ENCODE assay signal across 30 cellular contexts in genomic region chr10:95435548-95436279, GRCh38.
A peak's percentile ranks its signal among the peaks of the same experiment; 100 is the strongest.
DNase-seq lines count a peak whose midpoint lies in the region; ATAC-seq and TF ChIP-seq lines count a peak whose summit lies in the region.
"Had no signal": no experiment of that assay in that cellular context is flagged by ENCODE, and none has a peak within 500 bp of the region (broad histone marks: within the 10 kb centered on the region; RNA-seq: fewer than 3 reads in every experiment).

No MANE protein-coding gene starts in this region.

- no peak overlapping the region for H2BK5ac ChIP-seq in neuronal stem cell (ENCODE audit: low read length)

- H4K91ac ChIP-seq in neuronal stem cell (ENCODE audit: low read depth, low read length, poor library complexity) = no peak overlapping the region

- H3K9me3 ChIP-seq in right atrium auricular region (no peaks in the 10 kb centered on the region), neuronal stem cell (replicated peaks in 1 of 2; ENCODE audit: control insufficient read depth in 2 of 2, insufficient read depth in 1 of 2, low read depth in 1 of 2, low read length in 2 of 2) (no peaks in the 10 kb centered on the region), aorta (ENCODE audit: control insufficient read depth, low read length) (no peaks in the 10 kb centered on the region)
- H3K9me3 ChIP-seq: adrenal gland, pancreas, tibial nerve had no signal

- no peak overlapping the region for H2BK12ac ChIP-seq in neuronal stem cell (ENCODE audit: low read length)

- peak overlapping the region; percentile 3 for H4K8ac ChIP-seq in neuronal stem cell (ENCODE audit: low read depth, low read length)

- peak overlapping the region; percentile 18 for H3K23ac ChIP-seq in neuronal stem cell (ENCODE audit: low read depth, low read length, poor library complexity)

- no CpG with 5 or more reads among the region's 13 CpGs for WGBS in neuronal stem cell (ENCODE audit: extremely low coverage in 2 of 2, insufficient read length in 2 of 2, insufficient replicate concordance in 1 of 2), 2 donors
- WGBS in aorta, 2 donors = 66 to 73% methylated on average over 12 to 13 of the region's 13 CpGs

- H3K36me3 ChIP-seq in right atrium auricular region (peaks cover 77% of the 10 kb centered on the region), neuronal stem cell (replicated peaks in 1 of 2; ENCODE audit: control insufficient read depth in 2 of 2, insufficient read depth in 2 of 2, low read length in 2 of 2) (peaks cover 0 to 1% of the 10 kb centered on the region in 2 donors), aorta (ENCODE audit: control insufficient read depth in 1 of 2, insufficient read depth in 2 of 2, low read length in 1 of 2) (peaks cover 0 to 16% of the 10 kb centered on the region in 2 donors)
- H3K36me3 ChIP-seq: adrenal gland, pancreas had no signal

- H3K4me2 ChIP-seq in neuronal stem cell (ENCODE audit: insufficient read depth, low read length, poor library complexity, severe bottlenecking) = no peak overlapping the region

- no peak for TF ChIP-seq CTCF in right atrium auricular region (IDR thresholded peaks at IDR 0.05)

- DNase-seq in Right ventricle myocardium superior (no peak), cardiac septum (ENCODE audit: low spot score) (no peak), right atrium auricular region (ENCODE audit: low spot score) (no peak), neuronal stem cell (ENCODE audit: low spot score) (no peak), aorta (no peak), Kasumi-1 (lab: John Stamatoyannopoulos, UW) (no peak)
- DNase-seq in effector memory CD8-positive, alpha-beta T cell = no peak
- DNase-seq: 8988T; activated B cell treated with CpG ODN at 0.5 μM for 24 hours; activated CD4-positive, alpha-beta memory T cell treated with anti-CD3 and anti-CD28 coated beads, Interleukin-2, amount 10 ng/mL, durations not matched to agents 7 days and 5 days; activated gamma-delta T cell treated with Interleukin-2 at 50 U/mL for 16 hours; activated T-cell treated with anti-CD3 and anti-CD28 coated beads for 4 hours; adrenal gland; central memory CD4-positive, alpha-beta T cell; COR-L47; DND-41; effector CD4-positive, alpha-beta T cell; immature natural killer cell; mesenchymal stem cell; naive thymus-derived CD8-positive, alpha-beta T cell; NCI-H1048; NCI-H1930; NCI-H446; NK-92 treated with Interleukin-12 subunit alpha and Interleukin-12 subunit beta, amount 100 ng/mL, for 24 hours; pancreas had no signal

- H3K9ac ChIP-seq in neuronal stem cell (ENCODE audit: low read depth, low read length, poor library complexity) = peak overlapping the region; percentile 8

- peaks cover 0 to 88% of the 10 kb centered on the region in 2 donors for H3K4me1 ChIP-seq in right atrium auricular region
- peaks cover 7 to 11% of the 10 kb centered on the region in 2 donors for H3K4me1 ChIP-seq in neuronal stem cell (ENCODE audit: control insufficient read depth in 2 of 2, insufficient read depth in 1 of 2, low read depth in 1 of 2, low read length in 2 of 2)
- peaks cover 0 to 2% of the 10 kb centered on the region in 2 donors for H3K4me1 ChIP-seq in aorta (ENCODE audit: control insufficient read depth in 1 of 2, insufficient read depth in 2 of 2, low read length in 2 of 2)
- H3K4me1 ChIP-seq: adrenal gland had no signal

- ATAC-seq in Right ventricle myocardium superior (ENCODE audit: poor library complexity) = peak; percentile 18
- no peak for ATAC-seq in aorta (ENCODE audit: low FRiP score)
- ATAC-seq in esophagus mucosa = no peak
- ATAC-seq in effector memory CD8-positive, alpha-beta T cell (replicated peaks) = no peak
- ATAC-seq: HCT116; naive thymus-derived CD8-positive, alpha-beta T cell; Panc1; pancreas; stimulated activated effector memory CD8-positive, alpha-beta T cell treated with anti-CD3 and anti-CD28 coated beads, Interleukin-12 subunit alpha, Interleukin-12 subunit beta, amount 100 ng/mL, for 72 hours had no signal

- H3K14ac ChIP-seq in neuronal stem cell (ENCODE audit: low read length) = peak overlapping the region; percentile 14

- H3K27ac Mint-ChIP-seq in effector memory CD8-positive, alpha-beta T cell = no peak overlapping the region
- H3K27ac Mint-ChIP-seq: activated B cell treated with CpG ODN at 0.5 μM for 24 hours; activated CD4-positive, alpha-beta memory T cell treated with anti-CD3 and anti-CD28 coated beads, Interleukin-2, amount 10 ng/mL, durations not matched to agents 7 days and 5 days; immature natural killer cell; naive thymus-derived CD8-positive, alpha-beta T cell; stimulated activated effector memory CD8-positive, alpha-beta T cell treated with anti-CD3 and anti-CD28 coated beads, Interleukin-12 subunit alpha, Interleukin-12 subunit beta, amount 100 ng/mL, for 72 hours had no signal

- no peak overlapping the region for H3K4me3 Mint-ChIP-seq in effector memory CD8-positive, alpha-beta T cell
- H3K4me3 Mint-ChIP-seq: activated B cell treated with CpG ODN at 0.5 μM for 24 hours; activated CD4-positive, alpha-beta memory T cell treated with anti-CD3 and anti-CD28 coated beads, Interleukin-2, amount 10 ng/mL, durations not matched to agents 7 days and 5 days; immature natural killer cell; naive thymus-derived CD8-positive, alpha-beta T cell; stimulated activated effector memory CD8-positive, alpha-beta T cell treated with anti-CD3 and anti-CD28 coated beads, Interleukin-12 subunit alpha, Interleukin-12 subunit beta, amount 100 ng/mL, for 72 hours had no signal

- H3K79me1 ChIP-seq in neuronal stem cell (ENCODE audit: low read depth, low read length) = no peaks in the 10 kb centered on the region

- no peak overlapping the region for H3K4ac ChIP-seq in neuronal stem cell (ENCODE audit: low read length)

- intact Hi-C loops in Right ventricle myocardium superior (cut with DNase I) (no loop called here), cardiac septum (cut with DNase I) (no loop called here), aorta (cut with DNase I) (no loop called here)

- H3K4me1 Mint-ChIP-seq in effector memory CD8-positive, alpha-beta T cell (ENCODE audit: low read depth in 2 of 2) = peaks cover 0 to under 1% of the 10 kb centered on the region in 2 donors
- H3K4me1 Mint-ChIP-seq: activated B cell treated with CpG ODN at 0.5 μM for 24 hours had no signal

- H3K27ac ChIP-seq in right atrium auricular region = peak overlapping the region; percentile 85 to 96
- no peak overlapping the region for H3K27ac ChIP-seq in neuronal stem cell (replicated peaks; ENCODE audit: low read length)
- peak overlapping the region; percentile 5 to 83 for H3K27ac ChIP-seq in aorta (ENCODE audit: low read depth in 1 of 2, low read length in 2 of 2)
- H3K27ac ChIP-seq: pancreas had no signal

- no peak overlapping the region for H2AK5ac ChIP-seq in neuronal stem cell (ENCODE audit: low read depth, low read length)

- no peak overlapping the region for H2BK15ac ChIP-seq in neuronal stem cell (ENCODE audit: low read length)

- H3K18ac ChIP-seq in neuronal stem cell (ENCODE audit: low read length) = peak overlapping the region; percentile 20

- H3K27me3 Mint-ChIP-seq in effector memory CD8-positive, alpha-beta T cell = no peaks in the 10 kb centered on the region
- H3K27me3 Mint-ChIP-seq: activated CD4-positive, alpha-beta memory T cell treated with anti-CD3 and anti-CD28 coated beads, Interleukin-2, amount 10 ng/mL, durations not matched to agents 7 days and 5 days had no signal

- no peak overlapping the region for H2BK120ac ChIP-seq in neuronal stem cell (ENCODE audit: low read depth, low read length)

- H2AFZ ChIP-seq in neuronal stem cell (ENCODE audit: low read length) = no peak overlapping the region

- H3K27me3 ChIP-seq in right atrium auricular region (no peaks in the 10 kb centered on the region), neuronal stem cell (ENCODE audit: control insufficient read depth in 3 of 3, insufficient read depth in 3 of 3, low read depth in 1 of 3, low read length in 3 of 3) (no peaks in the 10 kb centered on the region), aorta (ENCODE audit: control insufficient read depth in 1 of 2, insufficient read depth in 2 of 2, low read length in 1 of 2) (no peaks in the 10 kb centered on the region)
- H3K27me3 ChIP-seq: adrenal gland, pancreas, tibial nerve had no signal

- H3K4me3 ChIP-seq in right atrium auricular region (no peak overlapping the region), neuronal stem cell (ENCODE audit: low read length in 2 of 2) (no peak overlapping the region), aorta (ENCODE audit: low read length in 2 of 2) (no peak overlapping the region)
- H3K4me3 ChIP-seq: adrenal gland, pancreas, tibial nerve had no signal

- no peaks in the 10 kb centered on the region for H3K36me3 Mint-ChIP-seq in effector memory CD8-positive, alpha-beta T cell (ENCODE audit: insufficient read depth)
- H3K36me3 Mint-ChIP-seq: naive thymus-derived CD8-positive, alpha-beta T cell; stimulated activated effector memory CD8-positive, alpha-beta T cell treated with anti-CD3 and anti-CD28 coated beads, Interleukin-12 subunit alpha, Interleukin-12 subunit beta, amount 100 ng/mL, for 72 hours had no signal

- H3K9me3 Mint-ChIP-seq in effector memory CD8-positive, alpha-beta T cell = no peaks in the 10 kb centered on the region
- H3K9me3 Mint-ChIP-seq: activated B cell treated with CpG ODN at 0.5 μM for 24 hours; activated CD4-positive, alpha-beta memory T cell treated with anti-CD3 and anti-CD28 coated beads, Interleukin-2, amount 10 ng/mL, durations not matched to agents 7 days and 5 days; immature natural killer cell; naive thymus-derived CD8-positive, alpha-beta T cell; stimulated activated effector memory CD8-positive, alpha-beta T cell treated with anti-CD3 and anti-CD28 coated beads, Interleukin-12 subunit alpha, Interleukin-12 subunit beta, amount 100 ng/mL, for 72 hours had no signal
